ENCODE assay signal across 9 cellular contexts in the genomic region with DNA sequence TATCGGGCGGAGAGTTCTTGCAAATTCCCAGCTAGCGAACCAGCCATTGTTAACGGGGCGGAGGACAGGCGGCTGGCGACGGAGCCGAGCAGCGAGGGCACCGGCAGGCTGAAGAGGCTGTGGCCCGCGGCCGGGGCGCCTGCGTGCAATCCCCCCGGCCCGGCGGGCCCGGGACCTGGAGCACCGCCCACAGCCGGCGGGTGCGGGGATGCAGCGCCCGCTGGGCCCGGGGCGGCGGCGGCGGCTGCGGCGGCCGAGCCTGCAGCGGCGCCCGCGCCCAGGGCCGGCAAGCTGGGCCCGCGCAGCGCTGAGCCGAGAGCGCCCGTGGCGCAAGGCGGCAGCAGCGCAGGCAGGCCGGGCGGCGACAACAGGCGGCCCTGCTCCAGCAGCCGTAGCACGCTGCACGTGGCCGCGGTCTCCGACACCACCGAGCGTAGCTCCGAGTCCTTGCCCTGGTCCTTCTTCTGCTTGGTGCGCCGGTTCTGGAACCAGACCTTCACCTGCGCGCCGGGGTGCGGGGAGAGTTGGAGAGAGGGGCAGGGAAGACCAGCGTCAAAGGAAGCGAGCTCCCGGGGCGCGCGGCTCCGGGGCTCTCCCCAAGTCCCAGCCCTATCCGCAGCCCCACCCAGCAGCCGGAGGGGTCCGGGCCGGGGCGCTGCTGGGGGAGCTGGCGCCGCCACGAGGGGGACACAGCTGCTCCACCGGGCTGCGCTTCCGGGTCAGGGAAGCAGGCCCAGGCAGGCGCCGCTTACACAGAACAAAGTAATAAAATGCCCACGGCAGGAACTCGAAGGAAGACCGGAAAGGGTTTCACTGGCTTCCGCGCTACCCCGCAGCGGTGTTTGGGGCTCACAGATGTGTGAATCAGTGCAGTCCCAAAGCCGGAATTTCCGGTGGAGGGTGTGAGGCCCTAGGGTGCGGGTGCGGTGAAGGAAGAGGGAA. TPM values are rescaled to one million over a fixed set of nuclear protein-coding genes. Genes with fewer than 3 reads are reported as not detected.
DNase-seq lines count a peak whose midpoint lies in the region; ATAC-seq, FAIRE-seq and TF ChIP-seq lines count a peak whose summit lies in the region.
"Had no signal": no experiment of that assay in that cellular context is flagged by ENCODE, and none has a peak within 500 bp of the region (broad histone marks: within the 10 kb centered on the region; RNA-seq: fewer than 3 reads in every experiment).

No MANE protein-coding gene starts in this region.

- H3K27ac ChIP-seq in astrocyte (ENCODE audit: low read depth, low read length): peak overlapping the region; percentile 26
- H3K27ac ChIP-seq: BLaER1 treated with 17β-estradiol and CSF1 and Interleukin-3, amounts not matched to agents 10 nM and 100 nM had no signal

- ATAC-seq in activated T-cell treated with anti-CD3 and anti-CD28 coated beads, Interleukin-2, amount 50 U/mL, for 4 hours: peak; percentile 29 to 36
- ATAC-seq in GM18858 (IDR thresholded peaks at IDR 0.05; ENCODE audit: unreplicated experiment) (no peak), natural killer cell (no peak)

- no peaks in the 10 kb centered on the region for H3K36me3 ChIP-seq in astrocyte (ENCODE audit: insufficient read depth, low read length)

- peaks cover 35% of the 10 kb centered on the region for H3K4me1 Mint-ChIP-seq in activated T-cell treated with anti-CD3 and anti-CD28 coated beads, Interleukin-2, amount 50 U/mL, for 4 hours (ENCODE audit: low read depth)
- peaks cover 8% of the 10 kb centered on the region for H3K4me1 Mint-ChIP-seq in astrocyte (ENCODE audit: low read depth, unreplicated experiment)
- H3K4me1 Mint-ChIP-seq in stimulated activated naive CD8-positive, alpha-beta T cell treated with anti-CD3 and anti-CD28 coated beads, Interleukin-15, Interleukin-2, amounts not matched to agents 100 ng/mL and 50 ng/mL, for 24 hours (ENCODE audit: low read depth): peaks cover 40% of the 10 kb centered on the region
- peaks cover 14 to 21% of the 10 kb centered on the region in 2 donors for H3K4me1 Mint-ChIP-seq in natural killer cell

- no peak overlapping the region for H3K9ac ChIP-seq in astrocyte (ENCODE audit: low read length)
- H3K9ac ChIP-seq: BLaER1 treated with 17β-estradiol and CSF1 and Interleukin-3, amounts not matched to agents 10 nM and 100 nM had no signal

- H3K27me3 Mint-ChIP-seq in activated T-cell treated with anti-CD3 and anti-CD28 coated beads, Interleukin-2, amount 50 U/mL, for 4 hours (ENCODE audit: low read depth): peaks cover 80% of the 10 kb centered on the region
- H3K27me3 Mint-ChIP-seq in astrocyte (ENCODE audit: low read depth, unreplicated experiment) (peaks cover 75% of the 10 kb centered on the region), natural killer cell (ENCODE audit: low read depth in 2 of 2) (peaks cover 67 to 75% of the 10 kb centered on the region in 2 donors)
- peaks cover 83% of the 10 kb centered on the region for H3K27me3 Mint-ChIP-seq in stimulated activated naive CD8-positive, alpha-beta T cell treated with anti-CD3 and anti-CD28 coated beads, Interleukin-15, Interleukin-2, amounts not matched to agents 100 ng/mL and 50 ng/mL, for 24 hours

- H3K4me3 ChIP-seq in astrocyte (ENCODE audit: insufficient read depth, low read depth, low read length): no peak overlapping the region

- peak overlapping the region; percentile 72 for H3K4me2 ChIP-seq in astrocyte (ENCODE audit: low read length)
- H3K4me2 ChIP-seq: BLaER1 treated with 17β-estradiol and CSF1 and Interleukin-3, amounts not matched to agents 10 nM and 100 nM had no signal

- no peak for TF ChIP-seq CTCF in astrocyte (IDR thresholded peaks at IDR 0.05; ENCODE audit: insufficient read depth, low read depth, low read length)
- TF ChIP-seq CTCF in natural killer cell (IDR thresholded peaks at IDR 0.05): no peak

- peaks cover 3% of the 10 kb centered on the region for H4K20me1 ChIP-seq in astrocyte (ENCODE audit: insufficient read depth, low read length)
- H4K20me1 ChIP-seq: BLaER1 treated with 17β-estradiol and CSF1 and Interleukin-3, amounts not matched to agents 10 nM and 100 nM had no signal

- no peaks in the 10 kb centered on the region for H3K9me3 ChIP-seq in astrocyte (ENCODE audit: insufficient read depth, low read depth, low read length)

- H3K79me2 ChIP-seq in astrocyte (ENCODE audit: insufficient read depth, low read length): peaks cover 7% of the 10 kb centered on the region

- H3K36me3 Mint-ChIP-seq in activated T-cell treated with anti-CD3 and anti-CD28 coated beads, Interleukin-2, amount 50 U/mL, for 4 hours (ENCODE audit: insufficient read depth): no peaks in the 10 kb centered on the region
- H3K36me3 Mint-ChIP-seq in astrocyte (ENCODE audit: low read depth, unreplicated experiment) (peaks cover 3% of the 10 kb centered on the region), natural killer cell (peaks cover 16% of the 10 kb centered on the region)
- no peaks in the 10 kb centered on the region for H3K36me3 Mint-ChIP-seq in stimulated activated naive CD8-positive, alpha-beta T cell treated with anti-CD3 and anti-CD28 coated beads, Interleukin-15, Interleukin-2, amounts not matched to agents 100 ng/mL and 50 ng/mL, for 24 hours (ENCODE audit: low read depth)

- intact Hi-C loops in natural killer cell (cut with micrococcal nuclease): no loop called here

- peaks cover 23% of the 10 kb centered on the region for H3K4me1 ChIP-seq in astrocyte (ENCODE audit: insufficient read depth, low read length)
- H3K4me1 ChIP-seq: BLaER1 treated with 17β-estradiol and CSF1 and Interleukin-3, amounts not matched to agents 10 nM and 100 nM had no signal

- FAIRE-seq in astrocyte (lab: Jason Lieb, UNC): no peak

- no peak overlapping the region for H3K4me3 Mint-ChIP-seq in activated T-cell treated with anti-CD3 and anti-CD28 coated beads, Interleukin-2, amount 50 U/mL, for 4 hours
- H3K4me3 Mint-ChIP-seq in astrocyte (ENCODE audit: unreplicated experiment) (peak overlapping the region; percentile 76), natural killer cell (no peak overlapping the region)
- H3K4me3 Mint-ChIP-seq in stimulated activated naive CD8-positive, alpha-beta T cell treated with anti-CD3 and anti-CD28 coated beads, Interleukin-15, Interleukin-2, amounts not matched to agents 100 ng/mL and 50 ng/mL, for 24 hours: peak overlapping the region; percentile 48

- no peaks in the 10 kb centered on the region for H3K9me3 Mint-ChIP-seq in activated T-cell treated with anti-CD3 and anti-CD28 coated beads, Interleukin-2, amount 50 U/mL, for 4 hours
- H3K9me3 Mint-ChIP-seq in astrocyte (ENCODE audit: unreplicated experiment) (peaks cover 6% of the 10 kb centered on the region), natural killer cell (no peaks in the 10 kb centered on the region)
- H3K9me3 Mint-ChIP-seq in stimulated activated naive CD8-positive, alpha-beta T cell treated with anti-CD3 and anti-CD28 coated beads, Interleukin-15, Interleukin-2, amounts not matched to agents 100 ng/mL and 50 ng/mL, for 24 hours: no peaks in the 10 kb centered on the region

- no peak for DNase-seq in activated T-cell treated with anti-CD3 and anti-CD28 coated beads, Interleukin-2, amount 50 U/mL, for 4 hours
- DNase-seq in activated T-cell treated with anti-CD3 and anti-CD28 coated beads for 4 hours (no peak), astrocyte (ENCODE audit: low read depth) (no peak), iPS-NIHi7 (ENCODE audit: extremely low spot score) (peak; percentile 38), NCI-H510A (lab: John Stamatoyannopoulos, UW) (no peak), natural killer cell (no peak)

- H3K27ac Mint-ChIP-seq in astrocyte (ENCODE audit: unreplicated experiment) (peak overlapping the region; percentile 80), natural killer cell (no peak overlapping the region)
- H3K27ac Mint-ChIP-seq in stimulated activated naive CD8-positive, alpha-beta T cell treated with anti-CD3 and anti-CD28 coated beads, Interleukin-15, Interleukin-2, amounts not matched to agents 100 ng/mL and 50 ng/mL, for 24 hours: no peak overlapping the region

- peaks cover 83% of the 10 kb centered on the region for H3K27me3 ChIP-seq in astrocyte (ENCODE audit: insufficient read depth, low read length)

- H2AFZ ChIP-seq in astrocyte (ENCODE audit: low read depth, low read length): peak overlapping the region; percentile 66

RNA-seq across cellular contexts. Expression of gene VAX1, which starts 3.7 kb away (rescaled TPM):
- total RNA-seq in activated T-cell treated with anti-CD3 and anti-CD28 coated beads, Interleukin-2, amount 50 U/mL, for 4 hours: not detected
- total RNA-seq in astrocyte: 0.34 and 0.62 TPM in 2 replicates
- not detected for total RNA-seq in natural killer cell

Comparison
In these comparisons a context has a peak if more than half of its experiments do, and no peak if none do; other contexts are left out.
1. ATAC-seq: peak in activated T-cell treated with anti-CD3 and anti-CD28 coated beads, Interleukin-2, amount 50 U/mL, for 4 hours (2 of 2); none in GM18858 (single experiment) and natural killer cell (0 of 3).
2. H3K4me3 Mint-ChIP-seq: peak in astrocyte (single experiment) and stimulated activated naive CD8-positive, alpha-beta T cell treated with anti-CD3 and anti-CD28 coated beads, Interleukin-15, Interleukin-2, amounts not matched to agents 100 ng/mL and 50 ng/mL, for 24 hours (single experiment); none in activated T-cell treated with anti-CD3 and anti-CD28 coated beads, Interleukin-2, amount 50 U/mL, for 4 hours (single experiment) and natural killer cell (single experiment).